In genomic region chr11:73944901-73945300, GRCh38 we compare ENCODE assay signal across 5 cellular contexts.
"Had no signal": no experiment of that assay in that cellular context is flagged by ENCODE, and none has a peak within 500 bp of the region (broad histone marks: within the 10 kb centered on the region; RNA-seq: fewer than 3 reads in every experiment).

No MANE protein-coding gene starts in this region.

- H3K27ac ChIP-seq: HL-60 had no signal

- DNase-seq: IMR-90, KBM-7, KG1 had no signal

- H3K4me3 ChIP-seq: K562 had no signal
